Comparison of ENCODE assay signal across 20 cellular contexts in genomic region chr16:31347445-31347844, GRCh38. TPM values are rescaled to one million over a fixed set of nuclear protein-coding genes. Genes with fewer than 3 reads are reported as not detected.
DNase-seq lines count a peak whose midpoint lies in the region; ATAC-seq, FAIRE-seq and TF ChIP-seq lines count a peak whose summit lies in the region.
"Had no signal": no experiment of that assay in that cellular context is flagged by ENCODE, and none has a peak within 500 bp of the region (broad histone marks: within the 10 kb centered on the region; RNA-seq: fewer than 3 reads in every experiment).

No MANE protein-coding gene starts in this region.

- no peaks in the 10 kb centered on the region for H3K9me2 ChIP-seq in PC-9 (ENCODE audit: insufficient read depth)

- H3K9me3 Mint-ChIP-seq in activated naive CD4-positive, alpha-beta T cell treated with anti-CD3 and anti-CD28 coated beads for 36 hours = no peaks in the 10 kb centered on the region
- peaks cover 2% of the 10 kb centered on the region for H3K9me3 Mint-ChIP-seq in stimulated activated memory B cell treated with anti-CD40 and anti-IgM and Interleukin-4, amounts not matched to agents 10 μg/mL and 1 μg/mL and 100 μg/mL, for 72 hours
- H3K9me3 Mint-ChIP-seq: CD8-positive, alpha-beta T cell had no signal

- POLR2A ChIA-PET in K562 (lab: Yijun Ruan, JAX) = no interaction called here
- POLR2A ChIA-PET in PC-9 (lab: Charles Lee; ENCODE audit: unreplicated experiment) = interaction anchor here (0.6 kb wide), 1 partner anchor 25 kb away, joined by 7 read pairs; no protein-coding TSS in a partner anchor

- H2AFZ ChIP-seq in K562 (ENCODE audit: low read depth, low read length) (no peak overlapping the region), PC-9 (no peak overlapping the region)

- TF ChIP-seq POLR2A in K562 (conservative IDR thresholded peaks at IDR 0.05) = no peak

- 3% methylated on average over 5 of the region's 5 CpGs for WGBS in K562 (ENCODE audit: insufficient coverage, low coverage, missing lambda C conversion rate)

- H4K20me1 ChIP-seq in K562 (replicated peaks; ENCODE audit: control insufficient read depth, insufficient read depth, low read length) (no peaks in the 10 kb centered on the region), PC-9 (ENCODE audit: insufficient read depth) (no peaks in the 10 kb centered on the region)

- H3K27ac ChIP-seq in K562 (ENCODE audit: extremely low read depth, low read depth, low read length) (no peak overlapping the region), PC-9 (no peak overlapping the region)

- H3K4me1 Mint-ChIP-seq in activated naive CD4-positive, alpha-beta T cell treated with anti-CD3 and anti-CD28 coated beads for 36 hours (ENCODE audit: low read depth) = peaks cover 6% of the 10 kb centered on the region
- H3K4me1 Mint-ChIP-seq in stimulated activated memory B cell treated with anti-CD40 and anti-IgM and Interleukin-4, amounts not matched to agents 10 μg/mL and 1 μg/mL and 100 μg/mL, for 72 hours = peaks cover 72% of the 10 kb centered on the region

- TF ChIP-seq CTCF in K562 (IDR thresholded peaks at IDR 0.05 in 2 of 3, conservative IDR thresholded peaks at IDR 0.05 in 1 of 3; ENCODE audit: insufficient read depth in 2 of 3, low read depth in 1 of 3, low read length in 3 of 3) (no peak), PC-9 (conservative IDR thresholded peaks at IDR 0.05) (no peak)

- peak; percentile 2 for DNase-seq in activated naive CD4-positive, alpha-beta T cell treated with anti-CD3 and anti-CD28 coated beads for 36 hours
- DNase-seq in activated naive CD4-positive, alpha-beta T cell (lab: John Stamatoyannopoulos, UW) = no peak
- DNase-seq in OCI-M1 (lab: John Stamatoyannopoulos, UW) (peak; percentile 73), K562 (ENCODE audit: extremely low read depth in 1 of 4, low spot score in 3 of 4) (peak in 1 of 4 experiments; percentile 48), AML-193 (lab: John Stamatoyannopoulos, UW) (no peak), dedifferentiated amniotic fluid mesenchymal stem cell (ENCODE audit: extremely low spot score) (no peak), PC-9 (no peak)
- DNase-seq: CD8-positive, alpha-beta T cell; GF-D8; IMR-90; NCI-H1092 treated with DMSO at 0.1 percent for 48 hours; NCI-H187 treated with DMSO at 0.1 percent for 48 hours; NCI-H2171; NCI-H446 treated with DMSO at 0.1 percent for 48 hours; NCI-H748 treated with DMSO at 0.1 percent for 48 hours; SIG-M5 had no signal

- TF ChIP-seq EP300 in K562 (IDR thresholded peaks at IDR 0.05; ENCODE audit: low read length) = no peak

- FAIRE-seq in K562 (lab: Jason Lieb, UNC) = peak; percentile 72
- FAIRE-seq: RCC 7860 had no signal

- peaks cover 0 to 8% of the 10 kb centered on the region in 2 experiments; a peak in 2 of 5 replicates for H3K4me1 ChIP-seq in K562 (replicated peaks in 1 of 2; ENCODE audit: control insufficient read depth in 2 of 2, insufficient read depth in 2 of 2, low read length in 2 of 2)
- H3K4me1 ChIP-seq in PC-9 (replicated peaks; ENCODE audit: insufficient read depth) = no peaks in the 10 kb centered on the region

- H3K4me3 ChIP-seq in K562 (no peak overlapping the region), PC-9 (no peak overlapping the region)

- H3K36me3 Mint-ChIP-seq in activated naive CD4-positive, alpha-beta T cell treated with anti-CD3 and anti-CD28 coated beads for 36 hours (ENCODE audit: low read depth) = no peaks in the 10 kb centered on the region
- H3K36me3 Mint-ChIP-seq in stimulated activated memory B cell treated with anti-CD40 and anti-IgM and Interleukin-4, amounts not matched to agents 10 μg/mL and 1 μg/mL and 100 μg/mL, for 72 hours = no peaks in the 10 kb centered on the region
- H3K36me3 Mint-ChIP-seq: CD8-positive, alpha-beta T cell had no signal

- H3K36me3 ChIP-seq in K562 (ENCODE audit: control insufficient read depth, insufficient read depth, low read length) (no peaks in the 10 kb centered on the region), PC-9 (ENCODE audit: low read depth) (no peaks in the 10 kb centered on the region)

- CTCF ChIA-PET in activated naive CD4-positive, alpha-beta T cell treated with anti-CD3 and anti-CD28 coated beads for 36 hours (lab: Charles Lee) = no interaction called here
- CTCF ChIA-PET in K562 (lab: Yijun Ruan, JAX; ENCODE audit: low intra/inter-chr PET ratio) (interaction anchor here (0.6 kb wide), 1 partner anchor 24 kb away, joined by 3 read pairs; no protein-coding TSS in a partner anchor), PC-9 (lab: Charles Lee) (no interaction called here)

- in situ Hi-C loops in K562 (cut with MboI) = no loop called here

- H3K9ac ChIP-seq in K562 (ENCODE audit: insufficient read depth in 1 of 2, low read depth in 2 of 2, low read length in 2 of 2) = no peak overlapping the region

- H3K27me3 ChIP-seq in K562 (ENCODE audit: control insufficient read depth in 2 of 2, insufficient read depth in 2 of 2, low read length in 2 of 2) = peaks cover 0 to 29% of the 10 kb centered on the region in 2 experiments; a peak in 2 of 5 replicates
- H3K27me3 ChIP-seq in PC-9 (ENCODE audit: insufficient read depth, low read depth) = peaks cover 51% of the 10 kb centered on the region

- BruUV-seq in K562 (replicated peaks; lab: Mats Ljungman, UMichigan) (no TSS peak), PC-9 (replicated peaks; lab: Mats Ljungman, UMichigan) (no TSS peak)

- H3K27me3 Mint-ChIP-seq in activated naive CD4-positive, alpha-beta T cell treated with anti-CD3 and anti-CD28 coated beads for 36 hours (ENCODE audit: low read depth) = peaks cover 2% of the 10 kb centered on the region
- H3K27me3 Mint-ChIP-seq in stimulated activated memory B cell treated with anti-CD40 and anti-IgM and Interleukin-4, amounts not matched to agents 10 μg/mL and 1 μg/mL and 100 μg/mL, for 72 hours = no peaks in the 10 kb centered on the region

- H3K4me3 Mint-ChIP-seq in activated naive CD4-positive, alpha-beta T cell treated with anti-CD3 and anti-CD28 coated beads for 36 hours = no peak overlapping the region
- no peak overlapping the region for H3K4me3 Mint-ChIP-seq in stimulated activated memory B cell treated with anti-CD40 and anti-IgM and Interleukin-4, amounts not matched to agents 10 μg/mL and 1 μg/mL and 100 μg/mL, for 72 hours
- H3K4me3 Mint-ChIP-seq: CD8-positive, alpha-beta T cell had no signal

- H3K79me2 ChIP-seq in K562 (ENCODE audit: control insufficient read depth, insufficient read depth, low read length) (no peaks in the 10 kb centered on the region), PC-9 (ENCODE audit: low read depth) (no peaks in the 10 kb centered on the region)

- ATAC-seq in K562 = no peak; the same call in 2 of the 3 replicates
- no peak for ATAC-seq in stimulated activated memory B cell treated with anti-CD40 and anti-IgM and Interleukin-4, amounts not matched to agents 10 μg/mL and 1 μg/mL and 100 μg/mL, for 72 hours
- ATAC-seq: CD8-positive, alpha-beta T cell had no signal

- no peak overlapping the region for H3K27ac Mint-ChIP-seq in activated naive CD4-positive, alpha-beta T cell treated with anti-CD3 and anti-CD28 coated beads for 36 hours
- H3K27ac Mint-ChIP-seq in stimulated activated memory B cell treated with anti-CD40 and anti-IgM and Interleukin-4, amounts not matched to agents 10 μg/mL and 1 μg/mL and 100 μg/mL, for 72 hours = peak overlapping the region; percentile 38
- H3K27ac Mint-ChIP-seq: CD8-positive, alpha-beta T cell had no signal

- H3K9me3 ChIP-seq in K562 (replicated peaks; ENCODE audit: control insufficient read depth, insufficient read depth, low read depth, low read length) = peaks cover 4% of the 10 kb centered on the region; the same call in 1 of the 2 replicates
- 0 out of 2 replicates have a peak, but pooled peaks cover 5% of the 10 kb centered on the region for H3K9me3 ChIP-seq in PC-9 (ENCODE audit: insufficient read depth, low read depth)

- no peak for TF ChIP-seq RAD21 in K562 (CRISPR knock-in tag; conservative IDR thresholded peaks at IDR 0.05 in 1 of 2, IDR thresholded peaks at IDR 0.05 in 1 of 2)

- H3K4me2 ChIP-seq in K562 (ENCODE audit: insufficient read depth, low read length) (no peak overlapping the region), PC-9 (no peak overlapping the region)

- no peaks in the 10 kb centered on the region for H3K9me1 ChIP-seq in K562 (ENCODE audit: control insufficient read depth, insufficient read depth, low read length)

- intact Hi-C loops in activated naive CD4-positive, alpha-beta T cell treated with anti-CD3 and anti-CD28 coated beads for 36 hours (cut with micrococcal nuclease) = no loop called here
- intact Hi-C loops in K562 (cut with micrococcal nuclease) = no loop called here
- intact Hi-C loops in PC-9 (cut with micrococcal nuclease; ENCODE audit: unreplicated experiment) = no loop called here

- H3F3A ChIP-seq in PC-9 (ENCODE audit: insufficient read depth, low read depth) = no peaks in the 10 kb centered on the region

RNA-seq across cellular contexts. Expression of gene ITGAX, which starts 7.5 kb away (rescaled TPM):
- total RNA-seq in activated naive CD4-positive, alpha-beta T cell treated with anti-CD3 and anti-CD28 coated beads for 36 hours = 1 to 10 TPM; 2.4 to 2.9 TPM
- total RNA-seq in K562 (2011; cell fraction: chromatin; rRNA removed; ENCODE audit: low replicate concordance) = 3.4 and 12.7 TPM in 2 replicates
- 3.7 and 7.0 TPM in 2 replicates for total RNA-seq in K562 (2011; cell fraction: nucleolus; rRNA removed)
- total RNA-seq in K562 (2011; cell fraction: nucleoplasm; rRNA removed) = 3.8 and 5.1 TPM in 2 replicates
- total RNA-seq in K562 (2014; rRNA removed) (0.14 and 0.41 TPM in 2 replicates), K562 (2014; rRNA removed; fragmentation: Illumina TruSeq; extraction: Trizol) (0.15 TPM in 1 of 2 replicates, not detected in the other), K562 (2015; rRNA removed; fragmentation: Illumina TruSeq; extraction: Trizol) (0.58 and 1.1 TPM in 2 replicates), K562 (2021) (0.35 and 0.51 TPM in 2 replicates), PC-9 (2021) (1.1 and 1.2 TPM in 2 replicates)
- polyA plus RNA-seq in K562 (2011; rRNA removed) (0.35 and 0.39 TPM in 2 replicates), K562 (2014; fragmentation: Illumina TruSeq; extraction: Trizol) (0.09 and 0.30 TPM in 2 replicates), K562 (2014; fragmentation: Nextera tagmentation; extraction: Ambion mirVana) (under 1 TPM; 0.03 to 0.04 TPM), K562 (2014; rRNA removed) (0.05 and 0.35 TPM in 2 replicates)
- polyA plus RNA-seq in K562 (2011; cell fraction: cytosol; rRNA removed) = 0.28 and 0.30 TPM in 2 replicates
- polyA plus RNA-seq in K562 (2011; cell fraction: nucleus; rRNA removed) = 2.2 and 3.5 TPM in 2 replicates
- 0.65 and 2.6 TPM in 2 replicates for polyA plus RNA-seq in K562 (2012)
- 0.95 and 1.2 TPM in 2 replicates for polyA minus RNA-seq in K562 (2011; rRNA and poly(A)+ RNA removed)
- polyA minus RNA-seq in K562 (2011; cell fraction: cytosol; rRNA and poly(A)+ RNA removed) = not detected in 2 replicates
- polyA minus RNA-seq in K562 (2011; cell fraction: nucleus; rRNA and poly(A)+ RNA removed) = 1.9 and 2.4 TPM in 2 replicates
- total RNA-seq: A673 had no signal

RNA-seq across cellular contexts. Expression of gene ITGAD, which starts 45.7 kb away (rescaled TPM):
- not detected for total RNA-seq in activated naive CD4-positive, alpha-beta T cell treated with anti-CD3 and anti-CD28 coated beads for 36 hours
- total RNA-seq in K562 (2011; cell fraction: chromatin; rRNA removed; ENCODE audit: low replicate concordance) = not detected in 2 replicates
- not detected in 2 replicates for total RNA-seq in K562 (2011; cell fraction: nucleolus; rRNA removed)
- not detected in 2 replicates for total RNA-seq in K562 (2011; cell fraction: nucleoplasm; rRNA removed)
- total RNA-seq in K562 (2014; rRNA removed) (not detected in 2 replicates), K562 (2014; rRNA removed; fragmentation: Illumina TruSeq; extraction: Trizol) (not detected in 2 replicates), K562 (2015; rRNA removed; fragmentation: Illumina TruSeq; extraction: Trizol) (not detected in 2 replicates), K562 (2021) (not detected in 2 replicates), PC-9 (2021) (not detected in 2 replicates)
- polyA plus RNA-seq in K562 (2011; rRNA removed) (not detected in 2 replicates), K562 (2014; fragmentation: Illumina TruSeq; extraction: Trizol) (not detected in 2 replicates), K562 (2014; fragmentation: Nextera tagmentation; extraction: Ambion mirVana) (not detected), K562 (2014; rRNA removed) (not detected in 2 replicates)
- not detected in 2 replicates for polyA plus RNA-seq in K562 (2011; cell fraction: cytosol; rRNA removed)
- polyA plus RNA-seq in K562 (2011; cell fraction: nucleus; rRNA removed) = not detected in 2 replicates
- polyA plus RNA-seq in K562 (2012) = not detected in 2 replicates
- not detected in 2 replicates for polyA minus RNA-seq in K562 (2011; rRNA and poly(A)+ RNA removed)
- polyA minus RNA-seq in K562 (2011; cell fraction: cytosol; rRNA and poly(A)+ RNA removed) = not detected in 2 replicates
- polyA minus RNA-seq in K562 (2011; cell fraction: nucleus; rRNA and poly(A)+ RNA removed) = not detected in 2 replicates
- total RNA-seq: A673, H4, IMR-90 had no signal
- polyA plus RNA-seq: IMR-90 had no signal

Comparison
In these comparisons a context has a peak if more than half of its experiments do, and no peak if none do; other contexts are left out.
1. DNase-seq: peak in activated naive CD4-positive, alpha-beta T cell treated with anti-CD3 and anti-CD28 coated beads for 36 hours (single experiment) and OCI-M1 (single experiment); none in activated naive CD4-positive, alpha-beta T cell (0 of 4), AML-193 (0 of 2), dedifferentiated amniotic fluid mesenchymal stem cell (single experiment) and PC-9 (0 of 2).